In genomic region chr14:70289138-70289537, GRCh38 we compare ENCODE assay signal across 11 cellular contexts.
DNase-seq lines count a peak whose midpoint lies in the region; ATAC-seq, FAIRE-seq and TF ChIP-seq lines count a peak whose summit lies in the region.
"Had no signal": no experiment of that assay in that cellular context is flagged by ENCODE, and none has a peak within 500 bp of the region (broad histone marks: within the 10 kb centered on the region; RNA-seq: fewer than 3 reads in every experiment).

No MANE protein-coding gene starts in this region.

- H3K36me3 Mint-ChIP-seq in activated T-helper 2 cell treated with anti-CD3 and anti-CD28 coated beads, Interferon-gamma antibody, Interleukin-2, Interleukin-4, amounts not matched to agents 10 μg/mL and 5 μg/mL and 100 μg/mL, durations not matched to agents 14 hours and 24 hours and 36 hours (ENCODE audit: low read depth), result no peaks in the 10 kb centered on the region

- peak; percentile 8 for DNase-seq in GM18507 (ENCODE audit: extremely low spot score, insufficient read length, low read depth)
- peak; percentile 45 for DNase-seq in RPMI8226
- DNase-seq in activated T-helper 9 cell treated with anti-CD3 and anti-CD28 coated beads, Interleukin-2, amount 50 U/mL, for 16 hours (ENCODE audit: low read depth), result peak; percentile 1
- DNase-seq in stimulated activated CD8-positive, alpha-beta memory T cell treated with anti-CD3 and anti-CD28 coated beads, Interleukin-12 subunit alpha, Interleukin-12 subunit beta, amount 100 ng/mL, for 24 hours (ENCODE audit: extremely low read depth), result peak; percentile 8
- DNase-seq in activated T-helper 2 cell treated with anti-CD3 and anti-CD28 coated beads, Interferon-gamma antibody, Interleukin-2, Interleukin-4, amounts not matched to agents 10 μg/mL and 5 μg/mL and 100 μg/mL, durations not matched to agents 14 hours and 24 hours and 36 hours (ENCODE audit: low spot score), result no peak
- DNase-seq in cerebellar cortex (ENCODE audit: low spot score), result no peak
- DNase-seq in psoas muscle, result no peak
- DNase-seq: NCI-H526, pancreas had no signal

- no peak overlapping the region for H3K27ac ChIP-seq in psoas muscle
- H3K27ac ChIP-seq: KMS-11, pancreas had no signal

- no peaks in the 10 kb centered on the region for H3K4me1 ChIP-seq in psoas muscle
- H3K4me1 ChIP-seq: pancreas had no signal

- H3K9me3 ChIP-seq in psoas muscle, result no peaks in the 10 kb centered on the region
- H3K9me3 ChIP-seq: pancreas had no signal

- no peak overlapping the region for H3K4me3 Mint-ChIP-seq in activated T-helper 2 cell treated with anti-CD3 and anti-CD28 coated beads, Interferon-gamma antibody, Interleukin-2, Interleukin-4, amounts not matched to agents 10 μg/mL and 5 μg/mL and 100 μg/mL, durations not matched to agents 14 hours and 24 hours and 36 hours (ENCODE audit: low read depth)

- FAIRE-seq in GM18507 (lab: Jason Lieb, UNC), result peak; percentile 73
- FAIRE-seq: pancreas had no signal

- H3K4me3 ChIP-seq in psoas muscle, result no peak overlapping the region
- H3K4me3 ChIP-seq: pancreas had no signal

- H3K27ac Mint-ChIP-seq in activated T-helper 2 cell treated with anti-CD3 and anti-CD28 coated beads, Interferon-gamma antibody, Interleukin-2, Interleukin-4, amounts not matched to agents 10 μg/mL and 5 μg/mL and 100 μg/mL, durations not matched to agents 14 hours and 24 hours and 36 hours, result no peak overlapping the region

- WGBS in psoas muscle, 3 donors, result 74 to 83% (median 79%) methylated on average over 14 of the region's 14 CpGs

- H3K27me3 ChIP-seq in psoas muscle (ENCODE audit: insufficient read depth in 3 of 3, low read length in 2 of 3), result peaks cover 0 to 3% (median 0%) of the 10 kb centered on the region in 3 donors
- H3K27me3 ChIP-seq: pancreas had no signal

- ATAC-seq in psoas muscle (no peak), GM18858 (IDR thresholded peaks at IDR 0.05; ENCODE audit: unreplicated experiment) (no peak)
- ATAC-seq: pancreas had no signal

- no peaks in the 10 kb centered on the region for H3K9me3 Mint-ChIP-seq in activated T-helper 2 cell treated with anti-CD3 and anti-CD28 coated beads, Interferon-gamma antibody, Interleukin-2, Interleukin-4, amounts not matched to agents 10 μg/mL and 5 μg/mL and 100 μg/mL, durations not matched to agents 14 hours and 24 hours and 36 hours

- H3K36me3 ChIP-seq in psoas muscle (ENCODE audit: insufficient read depth in 1 of 2, low read depth in 1 of 2), result no peaks in the 10 kb centered on the region
- H3K36me3 ChIP-seq: pancreas had no signal

- H3K27me3 Mint-ChIP-seq in activated T-helper 2 cell treated with anti-CD3 and anti-CD28 coated beads, Interferon-gamma antibody, Interleukin-2, Interleukin-4, amounts not matched to agents 10 μg/mL and 5 μg/mL and 100 μg/mL, durations not matched to agents 14 hours and 24 hours and 36 hours (ENCODE audit: low read depth), result peaks cover 12% of the 10 kb centered on the region

- TF ChIP-seq CTCF in psoas muscle (IDR thresholded peaks at IDR 0.05), result no peak

- no peaks in the 10 kb centered on the region for H3K4me1 Mint-ChIP-seq in activated T-helper 2 cell treated with anti-CD3 and anti-CD28 coated beads, Interferon-gamma antibody, Interleukin-2, Interleukin-4, amounts not matched to agents 10 μg/mL and 5 μg/mL and 100 μg/mL, durations not matched to agents 14 hours and 24 hours and 36 hours (ENCODE audit: low read depth)

- intact Hi-C loops in activated T-helper 2 cell treated with anti-CD3 and anti-CD28 coated beads, Interferon-gamma antibody, Interleukin-2, Interleukin-4, amounts not matched to agents 10 μg/mL and 5 μg/mL and 100 μg/mL, durations not matched to agents 14 hours and 24 hours and 36 hours (cut with micrococcal nuclease), result loop anchor here (1.0 kb wide), 1 partner anchor 70 kb away; the partner anchor contains the start of gene COX16
- intact Hi-C loops in psoas muscle (cut with DNase I), result no loop called here

Comparison
In these comparisons a context has a peak if more than half of its experiments do, and no peak if none do; other contexts are left out.
1. DNase-seq: peak in GM18507 (single experiment), RPMI8226 (single experiment), activated T-helper 9 cell treated with anti-CD3 and anti-CD28 coated beads, Interleukin-2, amount 50 U/mL, for 16 hours (single experiment) and stimulated activated CD8-positive, alpha-beta memory T cell treated with anti-CD3 and anti-CD28 coated beads, Interleukin-12 subunit alpha, Interleukin-12 subunit beta, amount 100 ng/mL, for 24 hours (single experiment); none in activated T-helper 2 cell treated with anti-CD3 and anti-CD28 coated beads, Interferon-gamma antibody, Interleukin-2, Interleukin-4, amounts not matched to agents 10 μg/mL and 5 μg/mL and 100 μg/mL, durations not matched to agents 14 hours and 24 hours and 36 hours (single experiment), cerebellar cortex (single experiment) and psoas muscle (0 of 2).